Comparison of ENCODE assay signal across 8 cellular contexts in the genomic region with DNA sequence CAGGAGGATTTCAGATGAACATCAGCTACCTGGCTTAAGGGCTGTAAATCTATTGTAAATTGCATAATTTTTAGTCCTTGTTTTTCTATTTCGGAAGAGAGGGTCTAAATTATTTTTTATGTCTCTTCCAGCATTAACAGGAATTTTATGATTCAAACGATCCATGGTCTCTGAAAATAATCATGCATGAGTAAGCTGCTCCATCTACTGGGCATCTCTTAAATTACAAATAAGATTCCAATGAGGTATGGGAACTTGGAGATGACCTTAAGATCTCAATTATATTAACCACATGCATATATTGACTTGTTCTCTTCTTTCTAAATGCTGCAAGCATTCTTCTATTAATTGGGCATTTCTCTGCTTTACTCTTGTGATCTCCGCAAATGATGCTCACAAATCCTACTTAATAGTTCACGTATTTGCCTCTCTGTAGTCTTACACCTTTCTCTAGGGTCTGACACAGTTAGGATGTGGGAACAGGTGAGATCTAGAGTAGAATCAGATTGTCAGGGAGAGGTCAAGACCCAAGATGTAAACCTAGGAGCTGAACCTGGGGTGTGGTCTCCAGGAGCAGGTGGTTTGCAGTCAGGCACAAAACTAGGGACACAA.
DNase-seq lines count a peak whose midpoint lies in the region; ATAC-seq and TF ChIP-seq lines count a peak whose summit lies in the region.

No MANE protein-coding gene starts in this region.

- H3K9me3 ChIP-seq in OCI-LY7 (ENCODE audit: low read length): no peaks in the 10 kb centered on the region

- no peak overlapping the region for H2AFZ ChIP-seq in OCI-LY7 (ENCODE audit: low read length)

- peak; percentile 77 for ATAC-seq in Right ventricle myocardium superior (ENCODE audit: poor library complexity)
- ATAC-seq in Right ventricle myocardium inferior: no peak
- peak; percentile 62 for ATAC-seq in HG03442 (IDR thresholded peaks at IDR 0.05; ENCODE audit: unreplicated experiment)
- ATAC-seq in omental fat pad (ENCODE audit: low FRiP score): peak; percentile 70

- no peaks in the 10 kb centered on the region for H3K79me2 ChIP-seq in OCI-LY7 (ENCODE audit: insufficient read depth, low read depth, low read length)

- TF ChIP-seq CTCF in OCI-LY7 (conservative IDR thresholded peaks at IDR 0.05; ENCODE audit: low read length) (peak; percentile 84), omental fat pad (IDR thresholded peaks at IDR 0.05) (no peak)

- H3K4me3 ChIP-seq in OCI-LY7 (ENCODE audit: low read depth, low read length, poor library complexity, severe bottlenecking): no peak overlapping the region

- H3K4me1 ChIP-seq in OCI-LY7 (ENCODE audit: insufficient read depth, low read length, poor library complexity, severe bottlenecking): no peaks in the 10 kb centered on the region

- H3K27ac ChIP-seq in OCI-LY7 (ENCODE audit: low read depth, low read length, poor library complexity, severe bottlenecking): no peak overlapping the region

- POLR2A ChIA-PET in OCI-LY7 (lab: Charles Lee): no interaction called here

- H3K4me2 ChIP-seq in OCI-LY7 (ENCODE audit: low read length): no peak overlapping the region

- intact Hi-C loops in Right ventricle myocardium superior (cut with DNase I): loop anchor here (2.0 kb wide), 1 partner anchor 243 kb away; no protein-coding TSS in a partner anchor
- intact Hi-C loops in Right ventricle myocardium inferior (cut with DNase I): loop anchor here (1.0 to 2.0 kb wide), 2 partner anchors 217 to 243 kb away; a partner anchor contains a TSS
- intact Hi-C loops in OCI-LY7 (cut with micrococcal nuclease; ENCODE audit: unreplicated experiment): loop anchor here (2.0 kb wide), 1 partner anchor 243 kb away; no protein-coding TSS in a partner anchor

- BruUV-seq in OCI-LY7 (replicated peaks; lab: Mats Ljungman, UMichigan): no TSS peak

- CTCF ChIA-PET in OCI-LY7 (lab: Charles Lee; ENCODE audit: unreplicated experiment): no interaction called here

- H3K9me2 ChIP-seq in OCI-LY7 (ENCODE audit: insufficient read depth, low read length): no peaks in the 10 kb centered on the region

- H3K36me3 ChIP-seq in OCI-LY7 (ENCODE audit: insufficient read depth, low read length): no peaks in the 10 kb centered on the region

- no peak for DNase-seq in Right ventricle myocardium superior
- no peak for DNase-seq in Right ventricle myocardium inferior (ENCODE audit: missing footprints)
- DNase-seq in OCI-LY7 (ENCODE audit: low spot score): peak; percentile 40
- DNase-seq in erythroblast (lab: John Stamatoyannopoulos, UW): peak; percentile 34 to 62
- DNase-seq in omental fat pad (ENCODE audit: low spot score): no peak
- no peak for DNase-seq in activated naive CD4-positive, alpha-beta T cell treated with Interleukin-2 at 50 U/mL for 16 hours
- DNase-seq in effector CD4-positive, alpha-beta T cell: no peak

- no peaks in the 10 kb centered on the region for H4K20me1 ChIP-seq in OCI-LY7 (ENCODE audit: insufficient read depth, low read length)

- TF ChIP-seq POLR2A in erythroblast (IDR thresholded peaks at IDR 0.05; ENCODE audit: low read length): no peak

Comparison
In these comparisons a context has a peak if more than half of its experiments do, and no peak if none do; other contexts are left out.
1. DNase-seq: peak in OCI-LY7 (single experiment) and erythroblast (2 of 2); none in Right ventricle myocardium superior (single experiment), Right ventricle myocardium inferior (single experiment), omental fat pad (single experiment), activated naive CD4-positive, alpha-beta T cell treated with Interleukin-2 at 50 U/mL for 16 hours (single experiment) and effector CD4-positive, alpha-beta T cell (single experiment).